16 cellular contexts compared by ENCODE assay signal in genomic region chr14:69963966-69964365, GRCh38.
DNase-seq lines count a peak whose midpoint lies in the region; ATAC-seq and TF ChIP-seq lines count a peak whose summit lies in the region.
"Had no signal": no experiment of that assay in that cellular context is flagged by ENCODE, and none has a peak within 500 bp of the region (broad histone marks: within the 10 kb centered on the region; RNA-seq: fewer than 3 reads in every experiment).

No MANE protein-coding gene starts in this region.

- peak overlapping the region in 1 of 59 donors; percentile 1 for H3K4me3 ChIP-seq in dorsolateral prefrontal cortex
- no peak overlapping the region for H3K4me3 ChIP-seq in BE2C (ENCODE audit: low read depth, low read length)
- H3K4me3 ChIP-seq: BLaER1 had no signal

- no peak for ATAC-seq in HG02759 (IDR thresholded peaks at IDR 0.05; ENCODE audit: unreplicated experiment)

- H3K9me3 ChIP-seq in BE2C, result no peaks in the 10 kb centered on the region
- H3K9me3 ChIP-seq: BLaER1 had no signal

- peak in 6 of 56 donors; percentile 8 to 37 (median 16) for TF ChIP-seq CTCF in dorsolateral prefrontal cortex (IDR thresholded peaks at IDR 0.05 in 54 of 56, conservative IDR thresholded peaks at IDR 0.05 in 2 of 56; ENCODE audit: low read depth in 1 of 56, partially characterized antibody in 56 of 56)
- no peak for TF ChIP-seq CTCF in BE2C (IDR thresholded peaks at IDR 0.05; ENCODE audit: low read depth, low read length)

- no peaks in the 10 kb centered on the region for H3K36me3 ChIP-seq in BE2C
- H3K36me3 ChIP-seq: BLaER1 had no signal

- intact Hi-C loops in dorsolateral prefrontal cortex (cut with DNase I), result loop anchor here in 1 of 2 donors (5.0 kb wide), 2 partner anchors 63 to 87 kb away; partner anchors contain the start of gene SMOC1

- peak overlapping the region in 52 of 59 donors; percentile 2 to 89 (median 76) for H3K27ac ChIP-seq in dorsolateral prefrontal cortex
- H3K27ac ChIP-seq in substantia nigra (ENCODE audit: low read depth, low read length, poor library complexity, severe bottlenecking), result peak overlapping the region; percentile 88
- H3K27ac ChIP-seq: BLaER1 had no signal

- no peaks in the 10 kb centered on the region for H3K4me1 ChIP-seq in BE2C
- H3K4me1 ChIP-seq: BLaER1 had no signal

- H3K27me3 ChIP-seq in dorsolateral prefrontal cortex (no peaks in the 10 kb centered on the region), BE2C (no peaks in the 10 kb centered on the region)
- H3K27me3 ChIP-seq: BLaER1 had no signal

- peak; percentile 23 for DNase-seq in NCI-H69 (lab: John Stamatoyannopoulos, UW)
- DNase-seq in dorsolateral prefrontal cortex, result peak in 9 of 10 donors; percentile 36 to 88 (median 77)
- DNase-seq in middle frontal gyrus (ENCODE audit: extremely low spot score, low spot score), result peak; percentile 40
- peak in 46 of 49 donors; percentile 20 to 93 (median 74) for DNase-seq in substantia nigra (lab: John Stamatoyannopoulos, UW)
- no peak for DNase-seq in BE2C
- no peak for DNase-seq in ecto neural progenitor cell (ENCODE audit: low spot score)
- DNase-seq: GF-D8, HCEC 1CT, NCI-H1105, NCI-H187 treated with DMSO at 0.1 percent for 48 hours, NCI-H2171, NCI-H526 treated with DMSO at 0.1 percent for 48 hours, OCI-M1, SIG-M5 had no signal

Comparison
In these comparisons a context has a peak if more than half of its experiments do, and no peak if none do; other contexts are left out.
1. DNase-seq: peak in NCI-H69 (single experiment), dorsolateral prefrontal cortex (9 of 10), middle frontal gyrus (single experiment) and substantia nigra (46 of 49); none in BE2C (single experiment) and ecto neural progenitor cell (single experiment).